Comparison of ENCODE assay signal across 7 cellular contexts in the genomic region with DNA sequence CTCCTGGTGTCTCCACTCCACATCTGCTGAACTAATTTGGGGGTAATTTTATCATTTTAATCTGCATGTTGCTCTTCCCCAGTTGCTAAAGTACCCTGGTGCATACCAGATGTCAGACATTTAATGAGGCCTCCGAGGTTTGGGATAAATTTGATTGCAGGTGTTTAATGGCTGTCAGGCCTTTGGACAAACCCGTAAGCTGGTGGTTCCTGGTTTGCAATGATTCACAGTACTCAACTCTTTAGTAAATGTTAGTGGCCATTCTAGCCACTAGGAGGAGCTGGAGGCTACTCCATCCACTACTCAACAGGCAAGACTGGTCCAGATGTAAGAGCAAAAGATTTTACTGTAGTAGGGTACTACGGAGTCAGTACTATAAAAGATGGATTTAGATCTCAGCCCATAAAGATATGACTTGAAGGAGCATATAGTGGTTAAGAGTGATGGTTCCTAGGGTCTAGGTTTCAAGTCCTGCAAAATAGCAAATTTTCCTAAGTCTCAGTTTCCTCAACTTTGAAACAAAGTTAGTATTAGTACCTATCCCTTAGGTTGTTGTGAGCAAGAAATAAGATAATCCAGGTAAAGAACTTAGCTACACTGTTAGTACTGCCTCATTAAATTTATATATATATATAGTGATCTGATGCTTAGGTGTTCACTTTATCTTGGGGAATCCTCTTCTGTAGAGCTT.
A peak's percentile ranks its signal among the peaks of the same experiment; 100 is the strongest.
DNase-seq lines count a peak whose midpoint lies in the region; ATAC-seq, FAIRE-seq and TF ChIP-seq lines count a peak whose summit lies in the region.

No MANE protein-coding gene starts in this region.

- POLR2A ChIA-PET in GM10248 (lab: Yijun Ruan, JAX) = no interaction called here

- FAIRE-seq in HTR-8/SVneo (lab: Jason Lieb, UNC) = no peak

- ATAC-seq in GM21619 (IDR thresholded peaks at IDR 0.05; ENCODE audit: unreplicated experiment) = peak; percentile 98

- DNase-seq in GM10248 (ENCODE audit: extremely low spot score) (peak; percentile 33), HTR-8/SVneo (ENCODE audit: insufficient read length, low spot score) (peak; percentile 14), RKO (ENCODE audit: low spot score) (peak; percentile 67), glomerular visceral epithelial cell (ENCODE audit: extremely low spot score) (peak; percentile 66), retina (peak; percentile 63)
- DNase-seq in activated effector memory CD4-positive, alpha-beta T cell treated with anti-CD3 and anti-CD28 coated beads, Interleukin-2, amount 50 U/mL, for 16 hours = peak; percentile 73

- peak; percentile 64 for TF ChIP-seq CTCF in GM10248 (IDR thresholded peaks at IDR 0.05; ENCODE audit: control extremely low read depth, extremely low read depth, low read depth, missing control alignments)

- CTCF ChIA-PET in GM10248 (lab: Yijun Ruan, JAX) = interaction anchor here (0.6 to 3.1 kb wide), 28 partner anchors 10 to 913 kb away, joined by 3 to 25 read pairs (median 4); no protein-coding TSS in a partner anchor

Comparison
In these comparisons a context has a peak if more than half of its experiments do, and no peak if none do; other contexts are left out.
1. Peak in every context shown above with its lines: DNase-seq and ATAC-seq.
2. DNase-seq: peak in every context shown above with its lines; median percentile 73 in activated effector memory CD4-positive, alpha-beta T cell treated with anti-CD3 and anti-CD28 coated beads, Interleukin-2, amount 50 U/mL, for 16 hours; 67 in RKO; 66 in glomerular visceral epithelial cell; 63 in retina; 33 in GM10248; 14 in HTR-8/SVneo.